In genomic region chrX:68287419-68287818, GRCh38 we compare ENCODE assay signal across 16 cellular contexts.
"Had no signal": no experiment of that assay in that cellular context is flagged by ENCODE, and none has a peak within 500 bp of the region (broad histone marks: within the 10 kb centered on the region; RNA-seq: fewer than 3 reads in every experiment).

No MANE protein-coding gene starts in this region.

- H3K4me1 Mint-ChIP-seq: mesothelial cell of epicardium, naive B cell had no signal

- DNase-seq: dermis blood vessel endothelial cell; dorsolateral prefrontal cortex; effector CD4-positive, alpha-beta T cell; effector memory CD4-positive, alpha-beta T cell; foreskin keratinocyte; heart left ventricle; hypothalamus; left cardiac atrium; left lung; left ventricle myocardium superior; lower lobe of right lung; mesenchymal stem cell; mucosa of descending colon; naive B cell had no signal

- H3K36me3 Mint-ChIP-seq: mesothelial cell of epicardium, naive B cell had no signal

- H3K4me3 Mint-ChIP-seq: mesothelial cell of epicardium had no signal

- H3K27ac Mint-ChIP-seq: mesothelial cell of epicardium, naive B cell had no signal

- H3K27me3 Mint-ChIP-seq: naive B cell had no signal

- ATAC-seq: foreskin keratinocyte, gastroesophageal sphincter, heart left ventricle, left cardiac atrium, left lung, left ventricle myocardium superior, lower lobe of right lung, mucosa of descending colon had no signal
